In the genomic region with DNA sequence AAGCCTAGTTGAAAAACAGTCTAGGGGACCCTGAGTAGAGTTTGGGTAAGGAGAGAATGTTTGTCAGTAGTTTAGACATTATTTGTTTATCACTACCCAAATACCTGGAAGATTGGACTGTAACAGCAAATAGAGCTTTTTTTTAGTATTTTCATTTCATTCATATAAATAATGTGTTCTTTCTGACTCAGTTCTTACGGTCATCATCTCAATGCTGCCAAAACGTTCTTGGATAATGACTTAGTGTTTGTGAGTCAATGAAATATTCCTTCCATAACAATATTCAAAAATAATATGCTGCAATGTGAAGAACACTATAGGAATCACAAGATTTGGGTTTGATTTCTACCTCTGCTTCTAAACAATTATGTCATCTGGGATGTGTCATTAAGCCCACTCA, we compare ENCODE assay signal across 22 cellular contexts.
"Had no signal": no experiment of that assay in that cellular context is flagged by ENCODE, and none has a peak within 500 bp of the region (broad histone marks: within the 10 kb centered on the region; RNA-seq: fewer than 3 reads in every experiment).

No MANE protein-coding gene starts in this region.

- H3K9me3 ChIP-seq: SJCRH30 had no signal

- H3K27ac ChIP-seq: KMS-11, SJCRH30 had no signal

- H3K27me3 ChIP-seq: SJCRH30 had no signal

- H3K36me3 ChIP-seq: SJCRH30 had no signal

- ATAC-seq: HepG2, K562, Panc1, Right ventricle myocardium inferior, SK-N-SH treated with all-trans-retinoic acid at 6 μM for 48 hours had no signal

- DNase-seq: MM.1S, NCI-H1092 treated with DMSO at 0.1 percent for 48 hours, NCI-H1436, NCI-H187, NCI-H2029, NCI-H2081 treated with DMSO at 0.1 percent for 48 hours, NCI-H2171, NCI-H226, NCI-H446, NCI-H510A, NCI-H524 treated with DMSO at 0.1 percent for 48 hours, NCI-H69, NCI-H774, SHP77 treated with DMSO at 0.1 percent for 48 hours, SJCRH30 had no signal

- H3K4me2 ChIP-seq: KMS-11 had no signal

- H3K4me3 ChIP-seq: K562, SJCRH30 had no signal

- H3K4me1 ChIP-seq: SJCRH30 had no signal

- H3K36me3 Mint-ChIP-seq: IgD-negative memory B cell had no signal

- H3K4me3 Mint-ChIP-seq: IgD-negative memory B cell had no signal

- H3K27ac Mint-ChIP-seq: IgD-negative memory B cell had no signal

- H3K9ac ChIP-seq: KMS-11 had no signal
